ENCODE assay signal across 8 cellular contexts in the genomic region with DNA sequence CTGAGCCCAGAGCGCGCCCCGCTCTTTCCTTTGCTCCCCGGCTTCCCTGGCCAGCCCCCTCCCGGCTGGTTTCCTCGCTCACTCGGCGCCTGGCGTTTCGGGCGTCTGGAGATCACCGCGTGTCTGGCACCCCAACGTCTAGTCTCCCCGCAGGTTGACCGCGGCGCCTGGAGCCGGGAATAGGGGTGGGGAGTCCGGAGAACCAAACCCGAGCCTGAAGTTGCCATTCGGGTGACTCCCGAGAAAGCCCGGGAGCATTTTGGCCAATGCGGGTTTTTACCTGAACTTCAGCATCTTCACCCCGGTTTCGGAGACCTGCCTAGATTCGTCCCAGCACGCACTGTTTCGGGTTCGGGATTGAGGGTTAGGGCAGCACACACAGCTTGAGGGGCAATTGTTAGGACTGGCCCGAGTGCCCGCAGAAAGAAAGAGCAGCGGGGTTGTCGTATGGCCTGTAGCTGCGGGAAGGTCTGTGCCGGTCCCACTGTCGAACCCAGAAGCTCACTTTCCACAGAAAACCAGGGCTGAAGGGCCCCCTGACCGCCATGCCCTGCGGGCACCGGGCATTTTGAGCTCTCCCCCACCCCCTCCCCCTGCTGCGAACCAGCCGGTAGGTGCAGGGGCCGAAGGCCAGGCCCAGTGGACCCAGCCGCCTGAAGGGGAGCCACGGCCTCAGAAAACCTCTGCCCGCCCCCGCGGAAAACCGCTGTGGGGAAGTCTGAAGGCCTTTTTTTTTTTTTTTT. TPM values are rescaled to one million over a fixed set of nuclear protein-coding genes. Genes with fewer than 3 reads are reported as not detected.
A peak's percentile ranks its signal among the peaks of the same experiment; 100 is the strongest.
DNase-seq lines count a peak whose midpoint lies in the region; ATAC-seq and TF ChIP-seq lines count a peak whose summit lies in the region.

No MANE protein-coding gene starts in this region.

- H3K36me3 ChIP-seq in heart left ventricle = peaks cover 0 to 6% (median 0%) of the 10 kb centered on the region in 9 donors
- H3K36me3 ChIP-seq in thymus (ENCODE audit: control insufficient read depth, insufficient read depth) = peaks cover 10% of the 10 kb centered on the region

- no peak for TF ChIP-seq CTCF in heart left ventricle (IDR thresholded peaks at IDR 0.05)

- H3K4me3 ChIP-seq in heart left ventricle (peak overlapping the region; percentile 51 to 97 (median 80)), mononuclear cell (ENCODE audit: low read length) (peak overlapping the region; percentile 48), thymus (ENCODE audit: low read length) (peak overlapping the region; percentile 99)

- H3K27me3 ChIP-seq in heart left ventricle (peaks cover 0 to 20% (median 0%) of the 10 kb centered on the region in 9 donors), mononuclear cell (ENCODE audit: insufficient read depth, low read length) (peaks cover 27% of the 10 kb centered on the region), thymus (ENCODE audit: control insufficient read depth, insufficient read depth) (peaks cover 30% of the 10 kb centered on the region)

- no peak for ATAC-seq in heart left ventricle
- ATAC-seq in left cardiac atrium = no peak

- intact Hi-C loops in heart left ventricle (cut with DNase I) = loop anchor here in 4 of 10 donors (5.0 kb wide), 4 partner anchors 34 to 126 kb away; no protein-coding TSS in a partner anchor
- intact Hi-C loops in left cardiac atrium (cut with DNase I) = no loop called here

- 53 to 70% (median 61%) methylated on average over 46 to 50 of the region's 50 CpGs for WGBS in heart left ventricle, 4 donors
- 6% methylated on average over 50 of the region's 50 CpGs for WGBS in thymus

- H3K27ac ChIP-seq in heart left ventricle (peak overlapping the region in 1 of 12 donors; percentile 89), thymus (ENCODE audit: low read depth) (no peak overlapping the region)

- peak in 1 of 5 donors; percentile 68 for DNase-seq in heart left ventricle
- no peak for DNase-seq in left cardiac atrium
- DNase-seq in astrocyte of the hippocampus (ENCODE audit: low read depth, low spot score) = peak; percentile 23
- DNase-seq in occipital lobe (lab: John Stamatoyannopoulos, UW) = no peak
- DNase-seq in retina = no peak
- no peak for DNase-seq in amniotic stem cell (lab: John Stamatoyannopoulos, UW)

- H3K9me3 ChIP-seq in heart left ventricle (no peaks in the 10 kb centered on the region), mononuclear cell (ENCODE audit: low read depth, low read length) (no peaks in the 10 kb centered on the region), thymus (ENCODE audit: control insufficient read depth) (no peaks in the 10 kb centered on the region)

- H3K4me1 ChIP-seq in heart left ventricle (peaks cover 4 to 58% (median 27%) of the 10 kb centered on the region in 12 donors), mononuclear cell (ENCODE audit: insufficient read depth, low read length) (peaks cover 36% of the 10 kb centered on the region), thymus (ENCODE audit: control insufficient read depth, insufficient read depth, low read length) (peaks cover 21% of the 10 kb centered on the region)

- TF ChIP-seq POLR2A in heart left ventricle (IDR thresholded peaks at IDR 0.05) = no peak

RNA-seq across cellular contexts. Expression of gene FOXP4, which starts 2.1 kb away (rescaled TPM):
- 10 to 100 TPM; 11.3 to 22.5 (median 16.0) TPM for total RNA-seq in heart left ventricle
- polyA plus RNA-seq in heart left ventricle = 10 to 100 TPM; 10.9 to 17.9 TPM
- 10 to 100 TPM; 15.6 to 18.4 TPM for total RNA-seq in left cardiac atrium
- 3.5 TPM for total RNA-seq in mononuclear cell
- polyA plus RNA-seq in thymus = 15.0 TPM
- 0.94 TPM for total RNA-seq in occipital lobe

Comparison
In these comparisons a context has a peak if more than half of its experiments do, and no peak if none do; other contexts are left out.
1. H3K4me3 ChIP-seq: peak in every context shown above with its lines; median percentile 99 in thymus; 80 in heart left ventricle; 48 in mononuclear cell.